Comparison of ENCODE assay signal across 11 cellular contexts in the genomic region with DNA sequence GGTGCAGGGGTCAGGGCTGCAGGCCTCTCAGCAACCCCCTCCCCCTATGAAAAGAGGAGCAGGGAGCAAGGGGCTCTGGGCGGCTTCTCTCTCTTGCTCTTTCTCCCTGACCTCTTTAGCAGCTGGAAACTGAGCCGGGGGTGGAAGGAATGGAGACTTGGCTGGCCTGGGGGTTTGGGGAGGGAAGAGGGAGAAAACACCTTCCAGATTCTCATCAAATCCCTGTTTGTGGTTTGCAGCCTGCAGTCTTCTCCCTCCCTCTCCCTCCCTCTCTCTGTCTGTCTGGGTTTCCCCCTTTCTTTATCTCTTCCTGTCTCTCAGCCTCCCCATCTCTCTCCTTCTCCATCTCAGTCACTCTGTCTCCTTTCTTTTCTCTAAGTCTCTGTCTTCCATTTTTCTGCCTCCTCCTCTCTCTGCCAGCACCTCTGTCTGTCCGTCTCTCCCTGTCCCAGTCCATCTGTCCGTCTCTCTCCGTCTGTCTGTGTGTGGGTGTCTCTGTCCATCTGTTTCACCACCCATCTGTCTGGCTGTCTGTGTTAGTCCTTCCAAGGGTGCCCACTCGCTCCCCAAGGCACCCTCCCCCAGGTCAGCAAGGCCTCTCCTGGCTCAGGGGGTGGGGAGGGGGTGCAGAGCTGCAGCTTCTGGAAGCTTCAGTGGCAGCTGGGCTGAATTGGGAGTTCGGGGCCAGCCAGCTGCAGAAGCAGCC. TPM values are rescaled to one million over a fixed set of nuclear protein-coding genes. Genes with fewer than 3 reads are reported as not detected.
DNase-seq lines count a peak whose midpoint lies in the region; ATAC-seq and TF ChIP-seq lines count a peak whose summit lies in the region.
"Had no signal": no experiment of that assay in that cellular context is flagged by ENCODE, and none has a peak within 500 bp of the region (broad histone marks: within the 10 kb centered on the region; RNA-seq: fewer than 3 reads in every experiment).

No MANE protein-coding gene starts in this region.

- H2AFZ ChIP-seq in Loucy (ENCODE audit: low read length), result no peak overlapping the region

- POLR2A ChIA-PET in CD4-positive, alpha-beta T cell (lab: Charles Lee), result interaction anchor here (0.7 kb wide), 1 partner anchor 65 kb away, joined by 3 read pairs; no protein-coding TSS in a partner anchor

- TF ChIP-seq POLR2A in body of pancreas (IDR thresholded peaks at IDR 0.05), result no peak

- peaks cover 3% of the 10 kb centered on the region for H3K36me3 Mint-ChIP-seq in CD4-positive, alpha-beta T cell (ENCODE audit: low read depth)
- H3K36me3 Mint-ChIP-seq in endodermal cell (ENCODE audit: low read depth) (no peaks in the 10 kb centered on the region), progenitor cell of endocrine pancreas (ENCODE audit: insufficient read depth) (no peaks in the 10 kb centered on the region)

- no peaks in the 10 kb centered on the region for H3K9me3 ChIP-seq in CD4-positive, alpha-beta T cell (ENCODE audit: control insufficient read depth, low read length)
- H3K9me3 ChIP-seq in Loucy (ENCODE audit: insufficient read depth, low read depth, low read length) (no peaks in the 10 kb centered on the region), endodermal cell (ENCODE audit: control insufficient read depth, low read length) (no peaks in the 10 kb centered on the region), body of pancreas (no peaks in the 10 kb centered on the region)

- H3K27ac ChIP-seq in CD4-positive, alpha-beta T cell (ENCODE audit: low read depth, low read length), result no peak overlapping the region
- H3K27ac ChIP-seq in endodermal cell (ENCODE audit: low read depth, low read length) (peak overlapping the region; percentile 40), body of pancreas (no peak overlapping the region)

- no peaks in the 10 kb centered on the region for H3K27me3 ChIP-seq in CD4-positive, alpha-beta T cell (ENCODE audit: control insufficient read depth, insufficient read depth, low read length)
- no peaks in the 10 kb centered on the region for H3K27me3 ChIP-seq in Loucy (ENCODE audit: insufficient read depth, low read length, poor library complexity, severe bottlenecking)
- H3K27me3 ChIP-seq in endodermal cell (ENCODE audit: control insufficient read depth, insufficient read depth, low read length, poor library complexity, severe bottlenecking), result no peaks in the 10 kb centered on the region
- no peaks in the 10 kb centered on the region for H3K27me3 ChIP-seq in body of pancreas

- DNase-seq in CD4-positive, alpha-beta T cell, result no peak
- DNase-seq in endodermal cell (no peak), progenitor cell of endocrine pancreas (ENCODE audit: low spot score, unreplicated experiment) (no peak), body of pancreas (no peak), NCI-H2171 (lab: John Stamatoyannopoulos, UW) (no peak), NCI-H1930 (lab: John Stamatoyannopoulos, UW) (no peak)
- DNase-seq: activated CD4-positive, alpha-beta T cell treated with anti-CD3 and anti-CD28 coated beads, Interleukin-2, amount 50 U/mL, for 48 hours had no signal

- H3K27me3 Mint-ChIP-seq in CD4-positive, alpha-beta T cell, result no peaks in the 10 kb centered on the region
- H3K27me3 Mint-ChIP-seq in endodermal cell (ENCODE audit: insufficient read depth) (no peaks in the 10 kb centered on the region), progenitor cell of endocrine pancreas (no peaks in the 10 kb centered on the region)

- no peaks in the 10 kb centered on the region for H3K9me2 ChIP-seq in Loucy (replicated peaks; ENCODE audit: low read depth, low read length)

- H3K9me3 Mint-ChIP-seq in CD4-positive, alpha-beta T cell, result no peaks in the 10 kb centered on the region
- H3K9me3 Mint-ChIP-seq in endodermal cell (no peaks in the 10 kb centered on the region), progenitor cell of endocrine pancreas (ENCODE audit: low read depth) (no peaks in the 10 kb centered on the region)

- WGBS in endodermal cell (ENCODE audit: insufficient coverage in 1 of 2, insufficient read length in 1 of 2), 2 experiments, result 80 to 82% methylated on average over 2 to 6 of the region's 7 CpGs
- 74 to 86% methylated on average over 7 of the region's 7 CpGs for WGBS in body of pancreas, 2 donors

- H3K4me2 ChIP-seq in Loucy (ENCODE audit: low read depth, low read length, poor library complexity, severe bottlenecking), result peak overlapping the region; percentile 98

- H3K79me2 ChIP-seq in Loucy (ENCODE audit: insufficient read depth, low read length), result peaks cover 100% of the 10 kb centered on the region

- ATAC-seq in CD4-positive, alpha-beta T cell (ENCODE audit: poor library complexity), result no peak
- ATAC-seq in body of pancreas (no peak), GM19351 (IDR thresholded peaks at IDR 0.05; ENCODE audit: unreplicated experiment) (no peak)

- intact Hi-C loops in CD4-positive, alpha-beta T cell (cut with DNase I, micrococcal nuclease), result no loop called here
- intact Hi-C loops in body of pancreas (cut with DNase I), result loop anchor here (5.0 kb wide), 1 partner anchor 40 kb away; no protein-coding TSS in a partner anchor

- CTCF ChIA-PET in CD4-positive, alpha-beta T cell (lab: Charles Lee), result interaction anchor here (0.9 to 11.0 kb wide), 2 partner anchors 8 to 29 kb away, joined by 3 to 72 read pairs; no protein-coding TSS in a partner anchor

- H4K20me1 ChIP-seq in Loucy (ENCODE audit: insufficient read depth, low read length, poor library complexity, severe bottlenecking), result peaks cover 98% of the 10 kb centered on the region

- H3K27ac Mint-ChIP-seq in CD4-positive, alpha-beta T cell, result no peak overlapping the region
- H3K27ac Mint-ChIP-seq in endodermal cell (no peak overlapping the region), progenitor cell of endocrine pancreas (peak overlapping the region; percentile 71)

- no peak for TF ChIP-seq CTCF in CD4-positive, alpha-beta T cell (IDR thresholded peaks at IDR 0.05)
- TF ChIP-seq CTCF in Loucy (conservative IDR thresholded peaks at IDR 0.05; ENCODE audit: low read length), result no peak
- TF ChIP-seq CTCF in endodermal cell (conservative IDR thresholded peaks at IDR 0.05), result no peak
- no peak for TF ChIP-seq CTCF in progenitor cell of endocrine pancreas (IDR thresholded peaks at IDR 0.05; ENCODE audit: unreplicated experiment)
- no peak for TF ChIP-seq CTCF in body of pancreas (IDR thresholded peaks at IDR 0.05)

- peak overlapping the region; percentile 89 for H3K9ac ChIP-seq in Loucy (ENCODE audit: low read depth, low read length, poor library complexity, severe bottlenecking)
- no peak overlapping the region for H3K9ac ChIP-seq in endodermal cell (ENCODE audit: extremely low read depth, low read length, poor library complexity, severe bottlenecking)

- peaks cover 28% of the 10 kb centered on the region for H3K4me1 Mint-ChIP-seq in CD4-positive, alpha-beta T cell (ENCODE audit: low read depth)
- H3K4me1 Mint-ChIP-seq in endodermal cell (peaks cover 52% of the 10 kb centered on the region), progenitor cell of endocrine pancreas (ENCODE audit: low read depth) (peaks cover 42% of the 10 kb centered on the region)

- H3F3A ChIP-seq in Loucy (ENCODE audit: low read depth), result peaks cover 14% of the 10 kb centered on the region; the same call in 1 of the 2 replicates

- H3K36me3 ChIP-seq in Loucy (ENCODE audit: insufficient read depth, low read length) (peaks cover 5% of the 10 kb centered on the region; the same call in 1 of the 2 replicates), endodermal cell (ENCODE audit: control insufficient read depth, insufficient read depth, low read length) (no peaks in the 10 kb centered on the region), body of pancreas (replicated peaks in 1 of 2; ENCODE audit: insufficient read depth in 1 of 2, low read depth in 2 of 2) (no peaks in the 10 kb centered on the region)

- H3K4me3 ChIP-seq in Loucy (ENCODE audit: low read length, poor library complexity, severe bottlenecking), result peak overlapping the region; percentile 79
- H3K4me3 ChIP-seq in endodermal cell (ENCODE audit: low read length), result no peak overlapping the region
- H3K4me3 ChIP-seq in body of pancreas, result no peak overlapping the region

- H3K4me1 ChIP-seq in Loucy (ENCODE audit: insufficient read depth, low read length, poor library complexity, severe bottlenecking) (peaks cover 68% of the 10 kb centered on the region), endodermal cell (ENCODE audit: control insufficient read depth, insufficient read depth, low read length) (peaks cover 34% of the 10 kb centered on the region), body of pancreas (peaks cover 50% of the 10 kb centered on the region)

- H3K4me3 Mint-ChIP-seq in CD4-positive, alpha-beta T cell, result peak overlapping the region; percentile 57
- H3K4me3 Mint-ChIP-seq in endodermal cell, result no peak overlapping the region
- no peak overlapping the region for H3K4me3 Mint-ChIP-seq in progenitor cell of endocrine pancreas (ENCODE audit: low read depth)

RNA-seq across cellular contexts. Expression of a gene that starts 6.3 kb away (rescaled TPM):
- 10 to 100 TPM; 20.8 to 22.9 TPM for total RNA-seq in CD4-positive, alpha-beta T cell
- 10 to 100 TPM; 39.3 to 41.2 TPM for total RNA-seq in endodermal cell
- 52.1 TPM for polyA plus RNA-seq in endodermal cell (2013, experiment 1 of 2)
- polyA plus RNA-seq in endodermal cell (2013, experiment 2 of 2), result 50.1 TPM
- 53.3 and 56.3 TPM in 2 replicates for total RNA-seq in progenitor cell of endocrine pancreas
- total RNA-seq in body of pancreas, result 10 to 100 TPM; 13.5 to 14.2 TPM

RNA-seq across cellular contexts. Expression of a gene that starts 37.3 kb away (rescaled TPM):
- 1 to 10 TPM; 3.0 to 3.2 TPM for total RNA-seq in CD4-positive, alpha-beta T cell
- total RNA-seq in endodermal cell (not detected), progenitor cell of endocrine pancreas (not detected in 2 replicates), body of pancreas (1 to 10 TPM; 3.0 to 5.4 TPM)
- polyA plus RNA-seq in endodermal cell (2013, experiment 1 of 2), result 0.14 TPM
- not detected for polyA plus RNA-seq in endodermal cell (2013, experiment 2 of 2)
- total RNA-seq: Daoy, LHCN-M2 had no signal
